ENCODE assay signal across 17 cellular contexts in genomic region chr6:1187293-1188131, GRCh38.
"Had no signal": no experiment of that assay in that cellular context is flagged by ENCODE, and none has a peak within 500 bp of the region (broad histone marks: within the 10 kb centered on the region; RNA-seq: fewer than 3 reads in every experiment).

No MANE protein-coding gene starts in this region.

- H3K4me1 ChIP-seq: gastrocnemius medialis had no signal

- H3K27ac ChIP-seq: gastrocnemius medialis, stomach, vagina had no signal

- H3K27ac Mint-ChIP-seq: activated CD4-positive, alpha-beta memory T cell treated with anti-CD3 and anti-CD28 coated beads, Interleukin-2, amount 10 ng/mL, durations not matched to agents 7 days and 5 days; activated naive CD4-positive, alpha-beta T cell treated with anti-CD3 and anti-CD28 coated beads for 36 hours; activated T-cell treated with anti-CD3 and anti-CD28 coated beads, Interleukin-2, amount 50 U/mL, for 72 hours; natural killer cell treated with Interleukin-12 subunit alpha and Interleukin-12 subunit beta and Interleukin-15 and Interleukin-18, amount 100 ng/mL, for 72 hours; progenitor cell of endocrine pancreas; stimulated activated effector memory CD8-positive, alpha-beta T cell treated with anti-CD3 and anti-CD28 coated beads, Interleukin-12 subunit alpha, Interleukin-12 subunit beta, amount 100 ng/mL, for 72 hours had no signal

- H3K4me1 Mint-ChIP-seq: activated CD4-positive, alpha-beta memory T cell treated with anti-CD3 and anti-CD28 coated beads, Interleukin-2, amount 10 ng/mL, durations not matched to agents 7 days and 5 days; stimulated activated effector memory CD8-positive, alpha-beta T cell treated with anti-CD3 and anti-CD28 coated beads, Interleukin-12 subunit alpha, Interleukin-12 subunit beta, amount 100 ng/mL, for 72 hours had no signal

- H3K36me3 ChIP-seq: gastrocnemius medialis, stomach, vagina had no signal

- H3K4me3 ChIP-seq: gastrocnemius medialis, stomach, vagina had no signal

- H3K36me3 Mint-ChIP-seq: natural killer cell treated with Interleukin-12 subunit alpha and Interleukin-12 subunit beta and Interleukin-15 and Interleukin-18, amount 100 ng/mL, for 72 hours; stimulated activated effector memory CD8-positive, alpha-beta T cell treated with anti-CD3 and anti-CD28 coated beads, Interleukin-12 subunit alpha, Interleukin-12 subunit beta, amount 100 ng/mL, for 72 hours had no signal

- H3K9me3 ChIP-seq: gastrocnemius medialis, stomach, vagina had no signal

- DNase-seq: activated CD4-positive, alpha-beta memory T cell treated with anti-CD3 and anti-CD28 coated beads, Interleukin-2, amount 10 ng/mL, durations not matched to agents 7 days and 5 days; activated CD4-positive, alpha-beta T cell treated with anti-CD3 and anti-CD28 coated beads for 4 hours; activated CD4-positive, CD25-positive, alpha-beta regulatory T cell; activated effector memory CD4-positive, alpha-beta T cell treated with Interleukin-2 at 50 U/mL for 16 hours; activated naive CD4-positive, alpha-beta T cell treated with anti-CD3 and anti-CD28 coated beads for 36 hours; activated T-cell treated with anti-CD3 and anti-CD28 coated beads, Interleukin-2, amount 50 U/mL, for 72 hours; gastrocnemius medialis; hypothalamus; left cardiac atrium; midbrain; stimulated activated CD4-positive, alpha-beta T cell treated with anti-CD3 and anti-CD28 coated beads, Interleukin-1b, Interleukin-23, amount 100 ng/mL, for 48 hours; stomach; T-helper 9 cell had no signal

- H3K27me3 ChIP-seq: stomach, vagina had no signal

- H3K4me3 Mint-ChIP-seq: activated CD4-positive, alpha-beta memory T cell treated with anti-CD3 and anti-CD28 coated beads, Interleukin-2, amount 10 ng/mL, durations not matched to agents 7 days and 5 days; activated naive CD4-positive, alpha-beta T cell treated with anti-CD3 and anti-CD28 coated beads for 36 hours; activated T-cell treated with anti-CD3 and anti-CD28 coated beads, Interleukin-2, amount 50 U/mL, for 72 hours; natural killer cell treated with Interleukin-12 subunit alpha and Interleukin-12 subunit beta and Interleukin-15 and Interleukin-18, amount 100 ng/mL, for 72 hours; stimulated activated effector memory CD8-positive, alpha-beta T cell treated with anti-CD3 and anti-CD28 coated beads, Interleukin-12 subunit alpha, Interleukin-12 subunit beta, amount 100 ng/mL, for 72 hours had no signal

- H3K9me3 Mint-ChIP-seq: activated CD4-positive, alpha-beta memory T cell treated with anti-CD3 and anti-CD28 coated beads, Interleukin-2, amount 10 ng/mL, durations not matched to agents 7 days and 5 days; activated naive CD4-positive, alpha-beta T cell treated with anti-CD3 and anti-CD28 coated beads for 36 hours; activated T-cell treated with anti-CD3 and anti-CD28 coated beads, Interleukin-2, amount 50 U/mL, for 72 hours; natural killer cell treated with Interleukin-12 subunit alpha and Interleukin-12 subunit beta and Interleukin-15 and Interleukin-18, amount 100 ng/mL, for 72 hours; stimulated activated effector memory CD8-positive, alpha-beta T cell treated with anti-CD3 and anti-CD28 coated beads, Interleukin-12 subunit alpha, Interleukin-12 subunit beta, amount 100 ng/mL, for 72 hours had no signal

- ATAC-seq: activated T-cell treated with anti-CD3 and anti-CD28 coated beads, Interleukin-2, amount 50 U/mL, for 72 hours; gastrocnemius medialis; left cardiac atrium; natural killer cell treated with Interleukin-12 subunit alpha and Interleukin-12 subunit beta and Interleukin-15 and Interleukin-18, amount 100 ng/mL, for 72 hours; stimulated activated effector memory CD8-positive, alpha-beta T cell treated with anti-CD3 and anti-CD28 coated beads, Interleukin-12 subunit alpha, Interleukin-12 subunit beta, amount 100 ng/mL, for 72 hours had no signal
